ENCODE assay signal across 8 cellular contexts in the genomic region with DNA sequence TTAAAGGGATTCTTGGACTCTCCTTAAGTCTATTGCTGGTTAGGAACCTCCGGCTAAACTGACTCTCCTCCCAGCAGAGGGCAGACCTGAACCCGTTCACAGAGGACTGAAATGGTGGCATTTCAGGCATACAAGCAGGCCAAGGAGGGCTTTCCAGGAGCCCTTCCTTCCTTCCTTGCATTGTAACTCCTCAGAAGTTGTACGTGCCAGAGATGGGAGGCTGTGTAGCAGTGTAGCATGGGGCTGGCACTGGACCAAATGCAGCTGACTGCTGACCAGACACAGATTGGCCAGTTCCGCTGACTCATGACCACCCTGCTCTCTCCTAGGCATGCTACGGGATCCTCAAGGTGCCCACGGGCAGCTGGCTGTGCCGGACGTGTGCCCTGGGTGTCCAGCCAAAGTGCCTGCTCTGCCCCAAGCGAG. TPM values are rescaled to one million over a fixed set of nuclear protein-coding genes. Genes with fewer than 3 reads are reported as not detected.
DNase-seq lines count a peak whose midpoint lies in the region; ATAC-seq and TF ChIP-seq lines count a peak whose summit lies in the region.

No MANE protein-coding gene starts in this region.

- no peaks in the 10 kb centered on the region for H3K9me3 ChIP-seq in upper lobe of right lung

- ATAC-seq in Right ventricle myocardium superior (ENCODE audit: poor library complexity) (peak; percentile 62), left cardiac atrium (peak; percentile 67 to 73), upper lobe of right lung (peak; percentile 59), GM19328 (IDR thresholded peaks at IDR 0.05; ENCODE audit: unreplicated experiment) (no peak), HG03469 (IDR thresholded peaks at IDR 0.05; ENCODE audit: unreplicated experiment) (no peak)

- no peaks in the 10 kb centered on the region for H3K27me3 ChIP-seq in upper lobe of right lung

- no peak overlapping the region for H3K27ac ChIP-seq in upper lobe of right lung

- H3K4me3 ChIP-seq in upper lobe of right lung = no peak overlapping the region

- peaks cover 6% of the 10 kb centered on the region for H3K4me1 ChIP-seq in upper lobe of right lung

- in situ Hi-C loops in SK-MEL-5 (cut with HindIII; ENCODE audit: low pct_unique_long_range_greater_than_20kb, low sequenced_read_pairs) = no loop called here

- TF ChIP-seq CTCF in upper lobe of right lung (IDR thresholded peaks at IDR 0.05) = peak; percentile 27

- peaks cover 85% of the 10 kb centered on the region for H3K36me3 ChIP-seq in upper lobe of right lung

- intact Hi-C loops in Right ventricle myocardium superior (cut with DNase I) (no loop called here), cardiac septum (cut with DNase I) (no loop called here), left cardiac atrium (cut with DNase I) (no loop called here), upper lobe of right lung (cut with DNase I) (no loop called here)

- DNase-seq in Right ventricle myocardium superior (no peak), cardiac septum (ENCODE audit: low spot score) (no peak), SK-MEL-5 (ENCODE audit: low read depth, low spot score) (peak; percentile 76), left cardiac atrium (peak; percentile 87), upper lobe of right lung (no peak), LoVo (ENCODE audit: low spot score) (no peak)

RNA-seq across cellular contexts. Expression of a gene that starts 36.4 kb away (rescaled TPM):
- total RNA-seq in Right ventricle myocardium superior (25.9 TPM), cardiac septum (25.7 TPM), left cardiac atrium (10 to 100 TPM; 34.7 to 49.0 TPM), upper lobe of right lung (86.7 TPM)
- 21.8 and 23.6 TPM in 2 replicates for total RNA-seq in SK-MEL-5 (2014; rRNA removed; shearing (Covaris generic))
- polyA plus RNA-seq in SK-MEL-5 (2015; cell fraction: cytosol; rRNA removed) = 27.3 and 27.7 TPM in 2 replicates
- polyA plus RNA-seq in SK-MEL-5 (2015; cell fraction: nucleus; rRNA removed) = 17.0 and 26.8 TPM in 2 replicates

Comparison
In these comparisons a context has a peak if more than half of its experiments do, and no peak if none do; other contexts are left out.
1. DNase-seq: peak in SK-MEL-5 (single experiment) and left cardiac atrium (single experiment); none in Right ventricle myocardium superior (single experiment), cardiac septum (single experiment), upper lobe of right lung (single experiment) and LoVo (single experiment).
2. ATAC-seq: peak in Right ventricle myocardium superior (single experiment), left cardiac atrium (2 of 2) and upper lobe of right lung (single experiment); none in GM19328 (single experiment) and HG03469 (single experiment).